20 cellular contexts compared by ENCODE assay signal in genomic region chr11:60771146-60771545, GRCh38. TPM values are rescaled to one million over a fixed set of nuclear protein-coding genes. Genes with fewer than 3 reads are reported as not detected.
DNase-seq lines count a peak whose midpoint lies in the region; ATAC-seq, FAIRE-seq and TF ChIP-seq lines count a peak whose summit lies in the region.
"Had no signal": no experiment of that assay in that cellular context is flagged by ENCODE, and none has a peak within 500 bp of the region (broad histone marks: within the 10 kb centered on the region; RNA-seq: fewer than 3 reads in every experiment).

No MANE protein-coding gene starts in this region.

- no peak for TF ChIP-seq CTCF in kidney (IDR thresholded peaks at IDR 0.05; ENCODE audit: borderline replicate concordance, extremely low read depth, insufficient read depth)
- no peak for TF ChIP-seq CTCF in nephron progenitor cell (IDR thresholded peaks at IDR 0.05)
- TF ChIP-seq CTCF in upper lobe of left lung (IDR thresholded peaks at IDR 0.05), result no peak
- TF ChIP-seq CTCF in vagina (IDR thresholded peaks at IDR 0.05), result no peak

- H4K20me1 ChIP-seq in Karpas-422 (ENCODE audit: insufficient read depth, low read depth, low read length), result no peaks in the 10 kb centered on the region
- H4K20me1 ChIP-seq: BLaER1 had no signal

- ATAC-seq in sciatic nerve (no peak), upper lobe of left lung (ENCODE audit: low FRiP score in 2 of 2) (no peak)
- ATAC-seq in activated T-cell treated with anti-CD3 and anti-CD28 coated beads, Interleukin-2, amount 50 U/mL, for 4 hours, result no peak
- ATAC-seq: GM23338, HepG2 had no signal

- H3K9me3 ChIP-seq in Karpas-422 (ENCODE audit: low read length) (no peaks in the 10 kb centered on the region), kidney (ENCODE audit: control insufficient read depth in 1 of 2, low read length in 2 of 2) (no peaks in the 10 kb centered on the region), upper lobe of left lung (no peaks in the 10 kb centered on the region), vagina (no peaks in the 10 kb centered on the region)
- H3K9me3 ChIP-seq: BLaER1 had no signal

- WGBS in upper lobe of left lung, 2 donors, result 84% methylated on average over 4 of the region's 4 CpGs

- no peak overlapping the region for H3K27ac Mint-ChIP-seq in nephron progenitor cell
- H3K27ac Mint-ChIP-seq: CD4-positive, alpha-beta memory T cell; GM23338 had no signal

- no peaks in the 10 kb centered on the region for H3K79me2 ChIP-seq in Karpas-422 (ENCODE audit: low read length)

- H3K9me2 ChIP-seq in Karpas-422 (replicated peaks; ENCODE audit: insufficient read depth, low read length), result no peaks in the 10 kb centered on the region

- H3K4me1 ChIP-seq in Karpas-422 (ENCODE audit: low read length) (peaks cover 22% of the 10 kb centered on the region), kidney (ENCODE audit: control insufficient read depth in 1 of 2, insufficient read depth in 1 of 2, low read depth in 1 of 2, low read length in 2 of 2) (no peaks in the 10 kb centered on the region), upper lobe of left lung (peaks cover 6 to 15% (median 8%) of the 10 kb centered on the region in 4 donors), vagina (no peaks in the 10 kb centered on the region)

- H3K27ac ChIP-seq in Karpas-422 (ENCODE audit: low read length), result no peak overlapping the region
- H3K27ac ChIP-seq in kidney (ENCODE audit: low read depth in 2 of 2, low read length in 2 of 2), result no peak overlapping the region
- no peak overlapping the region for H3K27ac ChIP-seq in upper lobe of left lung
- H3K27ac ChIP-seq in vagina, result no peak overlapping the region

- H3K27me3 ChIP-seq in Karpas-422 (ENCODE audit: low read length), result no peaks in the 10 kb centered on the region
- no peaks in the 10 kb centered on the region for H3K27me3 ChIP-seq in upper lobe of left lung
- H3K27me3 ChIP-seq in vagina, result no peaks in the 10 kb centered on the region
- H3K27me3 ChIP-seq: BLaER1 had no signal

- H3K4me1 Mint-ChIP-seq in activated T-cell treated with anti-CD3 and anti-CD28 coated beads, Interleukin-2, amount 50 U/mL, for 4 hours (ENCODE audit: low read depth), result peaks cover 9% of the 10 kb centered on the region
- peaks cover 26% of the 10 kb centered on the region for H3K4me1 Mint-ChIP-seq in nephron progenitor cell

- no peaks in the 10 kb centered on the region for H3K36me3 Mint-ChIP-seq in activated T-cell treated with anti-CD3 and anti-CD28 coated beads, Interleukin-2, amount 50 U/mL, for 4 hours (ENCODE audit: insufficient read depth)
- H3K36me3 Mint-ChIP-seq in nephron progenitor cell (ENCODE audit: low read depth), result no peaks in the 10 kb centered on the region
- H3K36me3 Mint-ChIP-seq: CD14-positive monocyte; CD4-positive, alpha-beta memory T cell had no signal

- DNase-seq in Karpas-422 (no peak), kidney (peak; percentile 17), sciatic nerve (ENCODE audit: low spot score) (peak; percentile 38), nephron progenitor cell (no peak), upper lobe of left lung (no peak), vagina (ENCODE audit: extremely low spot score in 2 of 2) (no peak)
- no peak for DNase-seq in activated T-cell treated with anti-CD3 and anti-CD28 coated beads, Interleukin-2, amount 50 U/mL, for 4 hours
- DNase-seq: 8988T; CD4-positive, alpha-beta memory T cell; DMS153; DMS79; GDM1; H7 had no signal

- no peak for FAIRE-seq in kidney (lab: Jason Lieb, UNC)
- FAIRE-seq: HepG2 had no signal

- H3K4me3 Mint-ChIP-seq in activated T-cell treated with anti-CD3 and anti-CD28 coated beads, Interleukin-2, amount 50 U/mL, for 4 hours, result no peak overlapping the region
- H3K4me3 Mint-ChIP-seq in nephron progenitor cell, result no peak overlapping the region
- H3K4me3 Mint-ChIP-seq: CD4-positive, alpha-beta memory T cell; GM23338 had no signal

- peaks cover 19% of the 10 kb centered on the region for H3K27me3 Mint-ChIP-seq in activated T-cell treated with anti-CD3 and anti-CD28 coated beads, Interleukin-2, amount 50 U/mL, for 4 hours (ENCODE audit: low read depth)
- peaks cover 31% of the 10 kb centered on the region for H3K27me3 Mint-ChIP-seq in nephron progenitor cell (ENCODE audit: low read depth, poor library complexity)

- H3K36me3 ChIP-seq in Karpas-422 (ENCODE audit: insufficient read depth, low read length) (no peaks in the 10 kb centered on the region), kidney (ENCODE audit: control insufficient read depth in 1 of 2, insufficient read depth in 2 of 2, low read length in 2 of 2) (no peaks in the 10 kb centered on the region), upper lobe of left lung (no peaks in the 10 kb centered on the region), vagina (no peaks in the 10 kb centered on the region)
- H3K36me3 ChIP-seq: BLaER1 had no signal

- TF ChIP-seq EP300 in upper lobe of left lung (IDR thresholded peaks at IDR 0.05), result no peak

- no peak for TF ChIP-seq POLR2A in upper lobe of left lung (IDR thresholded peaks at IDR 0.05)
- no peak for TF ChIP-seq POLR2A in vagina (IDR thresholded peaks at IDR 0.05)

- no peaks in the 10 kb centered on the region for H3K9me3 Mint-ChIP-seq in activated T-cell treated with anti-CD3 and anti-CD28 coated beads, Interleukin-2, amount 50 U/mL, for 4 hours
- no peaks in the 10 kb centered on the region for H3K9me3 Mint-ChIP-seq in nephron progenitor cell
- H3K9me3 Mint-ChIP-seq: CD4-positive, alpha-beta memory T cell had no signal

- intact Hi-C loops in kidney (cut with DNase I), result no loop called here
- intact Hi-C loops in sciatic nerve (cut with DNase I), result no loop called here
- intact Hi-C loops in vagina (cut with DNase I), result no loop called here

- no peak overlapping the region for H3K4me3 ChIP-seq in Karpas-422 (ENCODE audit: low read length)
- H3K4me3 ChIP-seq in kidney (ENCODE audit: low read length in 2 of 2), result no peak overlapping the region
- no peak overlapping the region for H3K4me3 ChIP-seq in upper lobe of left lung
- H3K4me3 ChIP-seq in vagina, result no peak overlapping the region
- H3K4me3 ChIP-seq: BLaER1, GM23338 had no signal

- H3K4me2 ChIP-seq in Karpas-422 (ENCODE audit: low read depth, low read length, poor library complexity, severe bottlenecking), result no peak overlapping the region
- H3K4me2 ChIP-seq: GM23338 had no signal

- peak overlapping the region; percentile 54; the same call in 1 of the 2 replicates for H2AFZ ChIP-seq in Karpas-422 (ENCODE audit: low read length)
- H2AFZ ChIP-seq: GM23338 had no signal

- H3K9ac ChIP-seq in Karpas-422 (ENCODE audit: low read length) (no peak overlapping the region), kidney (ENCODE audit: low read length in 2 of 2) (no peak overlapping the region)
- H3K9ac ChIP-seq: BLaER1 had no signal

RNA-seq across cellular contexts. Expression of gene MS4A10, which starts 14.0 kb away (rescaled TPM):
- not detected in 2 replicates for total RNA-seq in Karpas-422 (2014; rRNA removed; shearing (Covaris generic); ENCODE audit: low replicate concordance)
- not detected for total RNA-seq in kidney
- 1.1 TPM for polyA plus RNA-seq in kidney (ENCODE audit: insufficient read depth, low read depth, low replicate concordance)
- total RNA-seq in sciatic nerve, result not detected
- not detected for total RNA-seq in activated T-cell treated with anti-CD3 and anti-CD28 coated beads, Interleukin-2, amount 50 U/mL, for 4 hours
- total RNA-seq in upper lobe of left lung, result not detected
- not detected for total RNA-seq in vagina
- total RNA-seq: A673; CD4-positive, alpha-beta memory T cell; Daoy; GM23338; H7; HepG2 had no signal
- polyA plus RNA-seq: AG04450; CD14-positive monocyte; CD4-positive, alpha-beta memory T cell; GM23338; HepG2 had no signal

RNA-seq across cellular contexts. Expression of gene MS4A15, which starts 14.5 kb away (rescaled TPM):
- not detected in 2 replicates for total RNA-seq in Karpas-422 (2014; rRNA removed; shearing (Covaris generic); ENCODE audit: low replicate concordance)
- not detected for total RNA-seq in kidney
- not detected for polyA plus RNA-seq in kidney (ENCODE audit: insufficient read depth, low read depth, low replicate concordance)
- not detected for total RNA-seq in sciatic nerve
- not detected for total RNA-seq in activated T-cell treated with anti-CD3 and anti-CD28 coated beads, Interleukin-2, amount 50 U/mL, for 4 hours
- total RNA-seq in upper lobe of left lung, result 100 to 1,000 TPM in 5 of 6 donors, 10 to 100 TPM in 1; 65.5 to 227 (median 120) TPM
- total RNA-seq in vagina, result not detected
- total RNA-seq: A673; CD4-positive, alpha-beta memory T cell; Daoy; GM23338; HepG2 had no signal
- polyA plus RNA-seq: AG04450; CD14-positive monocyte; CD4-positive, alpha-beta memory T cell; HepG2 had no signal

RNA-seq across cellular contexts. Expression of gene MS4A18, which starts 46.6 kb away (rescaled TPM):
- not detected in 2 replicates for total RNA-seq in Karpas-422 (2014; rRNA removed; shearing (Covaris generic); ENCODE audit: low replicate concordance)
- total RNA-seq in kidney, result not detected
- polyA plus RNA-seq in kidney (ENCODE audit: insufficient read depth, low read depth, low replicate concordance), result not detected
- not detected for total RNA-seq in sciatic nerve
- total RNA-seq in activated T-cell treated with anti-CD3 and anti-CD28 coated beads, Interleukin-2, amount 50 U/mL, for 4 hours, result not detected
- not detected for total RNA-seq in upper lobe of left lung
- not detected for total RNA-seq in vagina
- total RNA-seq: A673; CD4-positive, alpha-beta memory T cell; Daoy; GM23338; H7; HepG2 had no signal
- polyA plus RNA-seq: AG04450; CD14-positive monocyte; CD4-positive, alpha-beta memory T cell; GM23338; HepG2 had no signal

Comparison
In these comparisons a context has a peak if more than half of its experiments do, and no peak if none do; other contexts are left out.
1. DNase-seq: peak in kidney (single experiment) and sciatic nerve (single experiment); none in Karpas-422 (single experiment), activated T-cell treated with anti-CD3 and anti-CD28 coated beads, Interleukin-2, amount 50 U/mL, for 4 hours (single experiment), nephron progenitor cell (single experiment), upper lobe of left lung (0 of 2) and vagina (0 of 2).
2. RNA of gene MS4A15, which starts 14.5 kb away (total RNA-seq): 65.5 to 227 TPM in upper lobe of left lung; not detected in Karpas-422, not detected in kidney (single experiment), not detected in sciatic nerve (single experiment), not detected in activated T-cell treated with anti-CD3 and anti-CD28 coated beads, Interleukin-2, amount 50 U/mL, for 4 hours and not detected in vagina (single experiment); every median in the first group is over 10 times any median in the second.